ENCODE assay signal across 8 cellular contexts in genomic region chr17:36703860-36704266, GRCh38.
DNase-seq lines count a peak whose midpoint lies in the region; ATAC-seq and TF ChIP-seq lines count a peak whose summit lies in the region.

No MANE protein-coding gene starts in this region.

- no peaks in the 10 kb centered on the region for H3K4me1 ChIP-seq in cardiac muscle cell (ENCODE audit: low read depth)

- no peaks in the 10 kb centered on the region for H3K4me1 Mint-ChIP-seq in neural crest cell

- H3K36me3 Mint-ChIP-seq in neural crest cell (ENCODE audit: low read depth): no peaks in the 10 kb centered on the region

- ATAC-seq in Right ventricle myocardium inferior (no peak), GM18870 (IDR thresholded peaks at IDR 0.05; ENCODE audit: unreplicated experiment) (no peak)

- H3K36me3 ChIP-seq in cardiac muscle cell: no peaks in the 10 kb centered on the region

- no peak overlapping the region for H3K27ac ChIP-seq in cardiac muscle cell

- peaks cover 53% of the 10 kb centered on the region for H3K27me3 ChIP-seq in cardiac muscle cell

- intact Hi-C loops in Right ventricle myocardium inferior (cut with DNase I): no loop called here

- TF ChIP-seq CTCF in cardiac muscle cell (IDR thresholded peaks at IDR 0.05; ENCODE audit: low read depth, low read length) (no peak), neural crest cell (conservative IDR thresholded peaks at IDR 0.05) (no peak)

- no peak overlapping the region for H3K4me3 Mint-ChIP-seq in neural crest cell

- H3K27ac Mint-ChIP-seq in neural crest cell (ENCODE audit: unreplicated experiment): no peak overlapping the region

- no peaks in the 10 kb centered on the region for H3K9me3 ChIP-seq in cardiac muscle cell (ENCODE audit: low read depth)

- H3K9me3 Mint-ChIP-seq in neural crest cell: no peaks in the 10 kb centered on the region

- no peak overlapping the region for H3K4me3 ChIP-seq in cardiac muscle cell

- H3K27me3 Mint-ChIP-seq in neural crest cell (ENCODE audit: low read depth): peaks cover 91% of the 10 kb centered on the region

- peak; percentile 55 to 88 for DNase-seq in cardiac muscle cell (ENCODE audit: low read depth in 1 of 2, low spot score in 1 of 2)
- no peak for DNase-seq in Right ventricle myocardium inferior (ENCODE audit: missing footprints)
- peak; percentile 18 to 29 for DNase-seq in activated CD4-positive, alpha-beta T cell treated with anti-CD3 and anti-CD28 coated beads for 4 hours
- DNase-seq in effector CD4-positive, alpha-beta T cell: peak; percentile 14
- peak; percentile 74 for DNase-seq in neural crest cell (ENCODE audit: low read depth, low spot score)
- no peak for DNase-seq in NCI-H1694 (lab: John Stamatoyannopoulos, UW)
- no peak for DNase-seq in SW480 (ENCODE audit: low spot score)

Comparison
In these comparisons a context has a peak if more than half of its experiments do, and no peak if none do; other contexts are left out.
1. DNase-seq: peak in cardiac muscle cell (2 of 2), activated CD4-positive, alpha-beta T cell treated with anti-CD3 and anti-CD28 coated beads for 4 hours (2 of 2), effector CD4-positive, alpha-beta T cell (single experiment) and neural crest cell (single experiment); none in Right ventricle myocardium inferior (single experiment), NCI-H1694 (single experiment) and SW480 (single experiment).